In genomic region chr1:107863342-107863741, GRCh38 we compare ENCODE assay signal across 23 cellular contexts.
"Had no signal": no experiment of that assay in that cellular context is flagged by ENCODE, and none has a peak within 500 bp of the region (broad histone marks: within the 10 kb centered on the region; RNA-seq: fewer than 3 reads in every experiment).

No MANE protein-coding gene starts in this region.

- H3K4me1 ChIP-seq: esophagus squamous epithelium, gastroesophageal sphincter, lower lobe of right lung, psoas muscle, right lobe of liver, testis, tibial nerve, upper lobe of right lung, vagina had no signal

- H3K27ac Mint-ChIP-seq: memory B cell; stimulated activated memory B cell treated with anti-CD40 and anti-IgM and Interleukin-4, amounts not matched to agents 10 μg/mL and 1 μg/mL and 100 μg/mL, for 72 hours; stimulated activated naive CD8-positive, alpha-beta T cell treated with anti-CD3 and anti-CD28 coated beads, Interleukin-15, amount 100 ng/mL, for 72 hours had no signal

- DNase-seq: effector memory CD4-positive, alpha-beta T cell; esophagus squamous epithelium; foreskin fibroblast; glutamatergic neuron; kidney; left cardiac atrium; left ventricle myocardium inferior; lower lobe of right lung; midbrain; psoas muscle; retina; right lobe of liver; stimulated activated CD4-positive, alpha-beta T cell treated with anti-CD3 and anti-CD28 coated beads, Interleukin-1b, Interleukin-23, amount 100 ng/mL, for 48 hours; stimulated activated CD4-positive, alpha-beta T cell treated with anti-CD3 and anti-CD28 coated beads, Interleukin-4, amount 100 ng/mL, for 24 hours; stimulated activated naive CD8-positive, alpha-beta T cell treated with anti-CD3 and anti-CD28 coated beads, Interleukin-15, amount 100 ng/mL, for 72 hours; testis; upper lobe of right lung had no signal

- H3K9me3 ChIP-seq: esophagus squamous epithelium, gastroesophageal sphincter, neutrophil, psoas muscle, right lobe of liver, testis, tibial nerve, upper lobe of right lung, vagina had no signal

- H3K4me3 Mint-ChIP-seq: memory B cell; stimulated activated memory B cell treated with anti-CD40 and anti-IgM and Interleukin-4, amounts not matched to agents 10 μg/mL and 1 μg/mL and 100 μg/mL, for 72 hours; stimulated activated naive CD8-positive, alpha-beta T cell treated with anti-CD3 and anti-CD28 coated beads, Interleukin-15, amount 100 ng/mL, for 72 hours had no signal

- H3K27ac ChIP-seq: esophagus squamous epithelium, gastroesophageal sphincter, left ventricle myocardium inferior, lower lobe of right lung, neutrophil, psoas muscle, right lobe of liver, testis, tibial nerve, upper lobe of right lung, vagina had no signal

- H3K4me3 ChIP-seq: esophagus squamous epithelium, gastroesophageal sphincter, left ventricle myocardium inferior, lower lobe of right lung, psoas muscle, right lobe of liver, testis, tibial nerve, upper lobe of right lung, vagina had no signal

- H3K27me3 ChIP-seq: esophagus squamous epithelium, neutrophil, right lobe of liver, testis, tibial nerve, upper lobe of right lung, vagina had no signal

- ATAC-seq: gastroesophageal sphincter; left cardiac atrium; lower lobe of right lung; psoas muscle; right lobe of liver; stimulated activated memory B cell treated with anti-CD40 and anti-IgM and Interleukin-4, amounts not matched to agents 10 μg/mL and 1 μg/mL and 100 μg/mL, for 72 hours; stimulated activated naive CD8-positive, alpha-beta T cell treated with anti-CD3 and anti-CD28 coated beads, Interleukin-15, amount 100 ng/mL, for 72 hours; upper lobe of right lung had no signal

- H3K27me3 Mint-ChIP-seq: memory B cell; stimulated activated memory B cell treated with anti-CD40 and anti-IgM and Interleukin-4, amounts not matched to agents 10 μg/mL and 1 μg/mL and 100 μg/mL, for 72 hours; stimulated activated naive CD8-positive, alpha-beta T cell treated with anti-CD3 and anti-CD28 coated beads, Interleukin-15, amount 100 ng/mL, for 72 hours had no signal

- H3K36me3 ChIP-seq: esophagus squamous epithelium, gastroesophageal sphincter, left ventricle myocardium inferior, lower lobe of right lung, neutrophil, right lobe of liver, tibial nerve, upper lobe of right lung, vagina had no signal
